In genomic region chr12:59084758-59085383, GRCh38 we compare ENCODE assay signal across 11 cellular contexts.
A peak's percentile ranks its signal among the peaks of the same experiment; 100 is the strongest.
DNase-seq lines count a peak whose midpoint lies in the region; ATAC-seq and TF ChIP-seq lines count a peak whose summit lies in the region.
"Had no signal": no experiment of that assay in that cellular context is flagged by ENCODE, and none has a peak within 500 bp of the region (broad histone marks: within the 10 kb centered on the region; RNA-seq: fewer than 3 reads in every experiment).

No MANE protein-coding gene starts in this region.

- no peak for TF ChIP-seq CTCF in cardiac fibroblast (IDR thresholded peaks at IDR 0.05; ENCODE audit: low read depth, low read length)
- no peak for TF ChIP-seq CTCF in left lung (IDR thresholded peaks at IDR 0.05)
- TF ChIP-seq CTCF in GM10248 (IDR thresholded peaks at IDR 0.05; ENCODE audit: control extremely low read depth, extremely low read depth, low read depth, missing control alignments): no peak

- H3K9me3 ChIP-seq in left lung: no peaks in the 10 kb centered on the region
- H3K9me3 ChIP-seq: BLaER1, SJSA1 had no signal

- H3K36me3 ChIP-seq in left lung: no peaks in the 10 kb centered on the region
- H3K36me3 ChIP-seq: BLaER1, SJSA1 had no signal

- H3K4me1 ChIP-seq in left lung: no peaks in the 10 kb centered on the region
- H3K4me1 ChIP-seq: BLaER1 had no signal

- CTCF ChIA-PET in GM10248 (lab: Yijun Ruan, JAX): interaction anchor here (1.8 kb wide), 1 partner anchor 9 kb away, joined by 6 read pairs; no protein-coding TSS in a partner anchor

- peak overlapping the region in 1 of 2 donors; percentile 16 for H3K27ac ChIP-seq in left lung
- H3K27ac ChIP-seq: BLaER1, SJSA1 had no signal

- POLR2A ChIA-PET in GM10248 (lab: Yijun Ruan, JAX): no interaction called here

- intact Hi-C loops in Right ventricle myocardium superior (cut with DNase I): loop anchor here (5.0 kb wide), 1 partner anchor 543 kb away; no protein-coding TSS in a partner anchor
- intact Hi-C loops in cardiac septum (cut with DNase I): no loop called here
- intact Hi-C loops in left lung (cut with DNase I): no loop called here

- peak; percentile 39 for ATAC-seq in Right ventricle myocardium superior (ENCODE audit: poor library complexity)
- peak; percentile 9 for ATAC-seq in left lung
- ATAC-seq in GM18498 (IDR thresholded peaks at IDR 0.05; ENCODE audit: unreplicated experiment): no peak

- H3K4me3 ChIP-seq in cardiac fibroblast (replicated peaks in 1 of 2; ENCODE audit: low read depth in 2 of 2, low read length in 2 of 2) (no peak overlapping the region), left lung (no peak overlapping the region)
- H3K4me3 ChIP-seq: BLaER1, SJSA1 had no signal

- no peaks in the 10 kb centered on the region for H3K27me3 ChIP-seq in left lung
- H3K27me3 ChIP-seq: BLaER1, SJSA1 had no signal

- DNase-seq in Right ventricle myocardium superior (no peak), cardiac septum (ENCODE audit: low spot score) (no peak), cardiac fibroblast (ENCODE audit: low read depth in 2 of 2) (peak; percentile 22 to 33), left lung (peak in 1 of 2 donors; percentile 45), SKM-1 (lab: John Stamatoyannopoulos, UW; ENCODE audit: unreplicated experiment) (no peak), NCI-H2196 treated with DMSO at 0.1 percent for 48 hours (lab: John Stamatoyannopoulos, UW; ENCODE audit: unreplicated experiment) (no peak), GM10248 (ENCODE audit: extremely low spot score) (no peak)
- DNase-seq: effector CD4-positive, alpha-beta T cell had no signal

Comparison
In these comparisons a context has a peak if more than half of its experiments do, and no peak if none do; other contexts are left out.
1. DNase-seq: peak in cardiac fibroblast (2 of 2); none in Right ventricle myocardium superior (single experiment), cardiac septum (single experiment), SKM-1 (single experiment), NCI-H2196 treated with DMSO at 0.1 percent for 48 hours (single experiment) and GM10248 (single experiment).